Comparison of ENCODE assay signal across 1 cellular context in the genomic region with DNA sequence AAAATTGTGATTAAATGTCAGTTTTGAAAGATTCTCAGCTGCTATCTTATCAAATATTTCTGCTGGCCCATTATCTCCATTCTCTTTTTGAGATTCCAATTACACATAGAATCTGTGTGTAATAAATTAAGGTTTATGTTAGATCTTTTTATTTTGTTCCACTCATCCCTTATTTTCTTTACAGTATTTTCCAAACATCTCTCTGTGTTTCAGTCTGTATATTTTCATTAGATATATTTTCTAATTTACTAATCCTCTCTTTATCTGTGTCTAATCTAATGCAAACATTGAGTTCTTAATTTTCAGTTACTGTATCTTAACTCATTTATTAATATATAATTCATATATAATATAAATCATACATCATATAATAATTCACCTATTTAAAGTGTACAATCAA.
TF ChIP-seq lines count a peak whose summit lies in the region.

No MANE protein-coding gene starts in this region.

TF ChIP-seq in SK-N-SH, 30 proteins besides CTCF, POLR2A, EP300 and RAD21 (continued from another document):
- no peak for TF ChIP-seq RFX5 (IDR thresholded peaks at IDR 0.05; ENCODE audit: low read length)
- no peak for TF ChIP-seq TAF1 (IDR thresholded peaks at IDR 0.05; ENCODE audit: borderline replicate concordance, low read depth, low read length)
TF ChIP-seq in SK-N-SH: peak in this region for 0.
